ENCODE assay signal across 1 cellular context in the genomic region with DNA sequence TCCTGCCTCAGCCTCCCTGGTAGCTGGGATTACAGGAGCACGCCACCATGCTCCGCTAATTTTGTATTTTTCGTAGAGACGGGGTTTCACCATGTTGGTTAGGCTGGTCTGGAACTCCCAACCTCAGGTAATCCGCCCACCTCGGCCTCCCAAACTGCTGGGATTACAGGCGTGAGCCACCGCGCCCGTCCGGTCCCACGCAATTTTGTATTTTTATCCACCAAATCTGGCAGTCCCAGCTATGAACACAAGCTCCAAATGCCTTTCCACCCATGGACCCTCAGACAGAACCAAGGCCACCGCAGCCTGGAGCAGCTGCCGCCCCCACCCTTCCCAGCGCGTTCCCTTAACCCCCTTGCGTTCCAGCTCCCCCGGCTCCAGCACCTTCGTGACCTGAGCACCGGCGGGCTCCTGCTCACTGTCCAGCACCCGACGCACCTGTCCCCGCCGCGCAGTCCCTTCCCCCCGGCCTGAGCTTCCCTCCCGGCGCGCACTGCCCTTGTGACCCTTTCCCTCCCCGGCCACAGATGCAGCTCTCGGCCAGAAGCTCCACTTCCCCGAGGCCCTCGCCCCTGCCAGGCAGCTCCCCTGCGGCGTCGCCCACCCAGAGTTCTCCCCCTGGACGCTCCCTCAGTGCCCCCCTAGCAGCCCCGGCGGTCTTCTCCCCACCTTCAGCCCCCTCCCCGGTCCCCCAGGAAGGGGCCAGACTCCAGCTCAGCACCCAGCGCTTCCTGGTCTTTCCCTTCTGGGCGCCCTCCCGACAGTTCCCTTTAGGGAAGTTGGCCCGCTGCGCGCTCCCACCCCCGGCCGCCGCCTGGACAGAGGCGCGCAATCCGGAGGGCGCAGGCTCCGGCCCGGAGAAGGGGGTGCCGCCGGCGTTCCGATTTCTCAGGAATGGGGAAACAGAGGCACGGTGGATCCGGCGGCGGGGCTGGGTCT.
TF ChIP-seq lines count a peak whose summit lies in the region.

No MANE protein-coding gene starts in this region.

TF ChIP-seq in HepG2, 621 proteins besides CTCF, POLR2A, EP300 and RAD21:
- TF ChIP-seq MAZ (IDR thresholded peaks at IDR 0.05; ENCODE audit: borderline replicate concordance, low read depth, low read length) (no peak), MAZ (CRISPR knock-in tag; IDR thresholded peaks at IDR 0.05; ENCODE audit: low read depth) (0 out of 2 replicates have a peak, but pooled peaks have one; percentile 33), ZNF800 (CRISPR knock-in tag; IDR thresholded peaks at IDR 0.05) (peak; percentile 85), HNRNPLL (IDR thresholded peaks at IDR 0.05; ENCODE audit: low read depth, low read length, poor library complexity, severe bottlenecking) (peak; percentile 16), KMT2A (CRISPR knock-in tag; IDR thresholded peaks at IDR 0.05) (no peak), SPEN (CRISPR knock-in tag; IDR thresholded peaks at IDR 0.05; ENCODE audit: low read depth) (peak; percentile 42), ZNF780A (CRISPR knock-in tag; IDR thresholded peaks at IDR 0.05) (peak; percentile 25; the same call in 1 of the 2 replicates), ZNF777 (CRISPR knock-in tag; IDR thresholded peaks at IDR 0.05) (no peak), CCDC6 (CRISPR knock-in tag; IDR thresholded peaks at IDR 0.05) (no peak), ZNF33B (CRISPR knock-in tag; IDR thresholded peaks at IDR 0.05) (no peak), ZSCAN29 (CRISPR knock-in tag; conservative IDR thresholded peaks at IDR 0.05) (0 out of 2 replicates have a peak, but pooled peaks have one; percentile 30), ZFP90 (CRISPR knock-in tag; IDR thresholded peaks at IDR 0.05; ENCODE audit: borderline replicate concordance) (0 out of 2 replicates have a peak, but pooled peaks have one; percentile 41), MATR3 (CRISPR knock-in tag; IDR thresholded peaks at IDR 0.05) (no peak), ZNF556 (CRISPR knock-in tag; IDR thresholded peaks at IDR 0.05; ENCODE audit: borderline replicate concordance) (0 out of 2 replicates have a peak, but pooled peaks have one; percentile 31), EEA1 (CRISPR knock-in tag; IDR thresholded peaks at IDR 0.05; ENCODE audit: borderline replicate concordance) (0 out of 2 replicates have a peak, but pooled peaks have one; percentile 56), PHF8 (CRISPR knock-in tag; IDR thresholded peaks at IDR 0.05) (no peak), PCBP2 (optimal IDR thresholded peaks at IDR 0.05; ENCODE audit: low read depth, low read length, poor library complexity, severe bottlenecking) (no peak), ZNF574 (CRISPR knock-in tag; IDR thresholded peaks at IDR 0.05) (peak; percentile 20; the same call in 1 of the 2 replicates), RXRA (CRISPR knock-in tag; IDR thresholded peaks at IDR 0.05) (0 out of 2 replicates have a peak, but pooled peaks have one; percentile 10), ZFP1 (CRISPR knock-in tag; IDR thresholded peaks at IDR 0.05) (no peak), FOXM1 (CRISPR knock-in tag; IDR thresholded peaks at IDR 0.05) (no peak), HMGXB4 (CRISPR knock-in tag; IDR thresholded peaks at IDR 0.05; ENCODE audit: borderline replicate concordance in 1 of 2, low read depth in 1 of 2) (0 out of 4 replicates have a peak, but pooled peaks of 1 of the 2 experiments have one; percentile 21), ZNF672 (CRISPR knock-in tag; IDR thresholded peaks at IDR 0.05) (0 out of 2 replicates have a peak, but pooled peaks have one; percentile 32), SP4 (CRISPR knock-in tag; IDR thresholded peaks at IDR 0.05) (no peak)
- TF ChIP-seq, protein P1, sequence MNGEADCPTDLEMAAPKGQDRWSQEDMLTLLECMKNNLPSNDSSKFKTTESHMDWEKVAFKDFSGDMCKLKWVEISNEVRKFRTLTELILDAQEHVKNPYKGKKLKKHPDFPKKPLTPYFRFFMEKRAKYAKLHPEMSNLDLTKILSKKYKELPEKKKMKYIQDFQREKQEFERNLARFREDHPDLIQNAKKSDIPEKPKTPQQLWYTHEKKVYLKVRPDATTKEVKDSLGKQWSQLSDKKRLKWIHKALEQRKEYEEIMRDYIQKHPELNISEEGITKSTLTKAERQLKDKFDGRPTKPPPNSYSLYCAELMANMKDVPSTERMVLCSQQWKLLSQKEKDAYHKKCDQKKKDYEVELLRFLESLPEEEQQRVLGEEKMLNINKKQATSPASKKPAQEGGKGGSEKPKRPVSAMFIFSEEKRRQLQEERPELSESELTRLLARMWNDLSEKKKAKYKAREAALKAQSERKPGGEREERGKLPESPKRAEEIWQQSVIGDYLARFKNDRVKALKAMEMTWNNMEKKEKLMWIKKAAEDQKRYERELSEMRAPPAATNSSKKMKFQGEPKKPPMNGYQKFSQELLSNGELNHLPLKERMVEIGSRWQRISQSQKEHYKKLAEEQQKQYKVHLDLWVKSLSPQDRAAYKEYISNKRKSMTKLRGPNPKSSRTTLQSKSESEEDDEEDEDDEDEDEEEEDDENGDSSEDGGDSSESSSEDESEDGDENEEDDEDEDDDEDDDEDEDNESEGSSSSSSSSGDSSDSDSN (CRISPR knock-in tag; IDR thresholded peaks at IDR 0.05), result peak; percentile 71
- TF ChIP-seq, protein P2, sequence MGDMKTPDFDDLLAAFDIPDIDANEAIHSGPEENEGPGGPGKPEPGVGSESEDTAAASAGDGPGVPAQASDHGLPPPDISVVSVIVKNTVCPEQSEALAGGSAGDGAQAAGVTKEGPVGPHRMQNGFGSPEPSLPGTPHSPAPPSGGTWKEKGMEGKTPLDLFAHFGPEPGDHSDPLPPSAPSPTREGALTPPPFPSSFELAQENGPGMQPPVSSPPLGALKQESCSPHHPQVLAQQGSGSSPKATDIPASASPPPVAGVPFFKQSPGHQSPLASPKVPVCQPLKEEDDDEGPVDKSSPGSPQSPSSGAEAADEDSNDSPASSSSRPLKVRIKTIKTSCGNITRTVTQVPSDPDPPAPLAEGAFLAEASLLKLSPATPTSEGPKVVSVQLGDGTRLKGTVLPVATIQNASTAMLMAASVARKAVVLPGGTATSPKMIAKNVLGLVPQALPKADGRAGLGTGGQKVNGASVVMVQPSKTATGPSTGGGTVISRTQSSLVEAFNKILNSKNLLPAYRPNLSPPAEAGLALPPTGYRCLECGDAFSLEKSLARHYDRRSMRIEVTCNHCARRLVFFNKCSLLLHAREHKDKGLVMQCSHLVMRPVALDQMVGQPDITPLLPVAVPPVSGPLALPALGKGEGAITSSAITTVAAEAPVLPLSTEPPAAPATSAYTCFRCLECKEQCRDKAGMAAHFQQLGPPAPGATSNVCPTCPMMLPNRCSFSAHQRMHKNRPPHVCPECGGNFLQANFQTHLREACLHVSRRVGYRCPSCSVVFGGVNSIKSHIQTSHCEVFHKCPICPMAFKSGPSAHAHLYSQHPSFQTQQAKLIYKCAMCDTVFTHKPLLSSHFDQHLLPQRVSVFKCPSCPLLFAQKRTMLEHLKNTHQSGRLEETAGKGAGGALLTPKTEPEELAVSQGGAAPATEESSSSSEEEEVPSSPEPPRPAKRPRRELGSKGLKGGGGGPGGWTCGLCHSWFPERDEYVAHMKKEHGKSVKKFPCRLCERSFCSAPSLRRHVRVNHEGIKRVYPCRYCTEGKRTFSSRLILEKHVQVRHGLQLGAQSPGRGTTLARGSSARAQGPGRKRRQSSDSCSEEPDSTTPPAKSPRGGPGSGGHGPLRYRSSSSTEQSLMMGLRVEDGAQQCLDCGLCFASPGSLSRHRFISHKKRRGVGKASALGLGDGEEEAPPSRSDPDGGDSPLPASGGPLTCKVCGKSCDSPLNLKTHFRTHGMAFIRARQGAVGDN (CRISPR knock-in tag; IDR thresholded peaks at IDR 0.05), result peak; percentile 58
TF ChIP-seq in HepG2: peak in this region for 15.
